ENCODE assay signal across 2 cellular contexts in the genomic region with DNA sequence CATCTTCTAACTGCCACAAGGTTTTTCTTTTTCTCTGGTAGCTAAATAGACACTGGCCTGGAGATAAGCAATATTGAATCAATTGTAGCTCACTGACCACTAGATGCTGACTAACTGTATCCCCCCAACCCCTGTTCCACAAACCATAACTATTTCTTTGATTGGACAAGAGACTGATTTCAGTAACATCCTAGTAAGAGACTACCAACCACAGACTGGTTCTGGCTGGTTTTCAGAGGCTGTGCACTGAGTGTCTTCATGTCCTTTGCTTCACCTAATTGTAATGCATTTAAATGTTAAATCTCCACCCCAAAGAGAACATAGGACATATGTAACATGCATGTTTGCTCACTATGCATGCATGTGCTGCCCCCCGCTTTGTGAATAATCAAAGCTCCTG.
TF ChIP-seq lines count a peak whose summit lies in the region.

No MANE protein-coding gene starts in this region.

TF ChIP-seq in H1, 55 proteins besides CTCF, POLR2A, EP300 and RAD21:
- TF ChIP-seq, protein P1, sequence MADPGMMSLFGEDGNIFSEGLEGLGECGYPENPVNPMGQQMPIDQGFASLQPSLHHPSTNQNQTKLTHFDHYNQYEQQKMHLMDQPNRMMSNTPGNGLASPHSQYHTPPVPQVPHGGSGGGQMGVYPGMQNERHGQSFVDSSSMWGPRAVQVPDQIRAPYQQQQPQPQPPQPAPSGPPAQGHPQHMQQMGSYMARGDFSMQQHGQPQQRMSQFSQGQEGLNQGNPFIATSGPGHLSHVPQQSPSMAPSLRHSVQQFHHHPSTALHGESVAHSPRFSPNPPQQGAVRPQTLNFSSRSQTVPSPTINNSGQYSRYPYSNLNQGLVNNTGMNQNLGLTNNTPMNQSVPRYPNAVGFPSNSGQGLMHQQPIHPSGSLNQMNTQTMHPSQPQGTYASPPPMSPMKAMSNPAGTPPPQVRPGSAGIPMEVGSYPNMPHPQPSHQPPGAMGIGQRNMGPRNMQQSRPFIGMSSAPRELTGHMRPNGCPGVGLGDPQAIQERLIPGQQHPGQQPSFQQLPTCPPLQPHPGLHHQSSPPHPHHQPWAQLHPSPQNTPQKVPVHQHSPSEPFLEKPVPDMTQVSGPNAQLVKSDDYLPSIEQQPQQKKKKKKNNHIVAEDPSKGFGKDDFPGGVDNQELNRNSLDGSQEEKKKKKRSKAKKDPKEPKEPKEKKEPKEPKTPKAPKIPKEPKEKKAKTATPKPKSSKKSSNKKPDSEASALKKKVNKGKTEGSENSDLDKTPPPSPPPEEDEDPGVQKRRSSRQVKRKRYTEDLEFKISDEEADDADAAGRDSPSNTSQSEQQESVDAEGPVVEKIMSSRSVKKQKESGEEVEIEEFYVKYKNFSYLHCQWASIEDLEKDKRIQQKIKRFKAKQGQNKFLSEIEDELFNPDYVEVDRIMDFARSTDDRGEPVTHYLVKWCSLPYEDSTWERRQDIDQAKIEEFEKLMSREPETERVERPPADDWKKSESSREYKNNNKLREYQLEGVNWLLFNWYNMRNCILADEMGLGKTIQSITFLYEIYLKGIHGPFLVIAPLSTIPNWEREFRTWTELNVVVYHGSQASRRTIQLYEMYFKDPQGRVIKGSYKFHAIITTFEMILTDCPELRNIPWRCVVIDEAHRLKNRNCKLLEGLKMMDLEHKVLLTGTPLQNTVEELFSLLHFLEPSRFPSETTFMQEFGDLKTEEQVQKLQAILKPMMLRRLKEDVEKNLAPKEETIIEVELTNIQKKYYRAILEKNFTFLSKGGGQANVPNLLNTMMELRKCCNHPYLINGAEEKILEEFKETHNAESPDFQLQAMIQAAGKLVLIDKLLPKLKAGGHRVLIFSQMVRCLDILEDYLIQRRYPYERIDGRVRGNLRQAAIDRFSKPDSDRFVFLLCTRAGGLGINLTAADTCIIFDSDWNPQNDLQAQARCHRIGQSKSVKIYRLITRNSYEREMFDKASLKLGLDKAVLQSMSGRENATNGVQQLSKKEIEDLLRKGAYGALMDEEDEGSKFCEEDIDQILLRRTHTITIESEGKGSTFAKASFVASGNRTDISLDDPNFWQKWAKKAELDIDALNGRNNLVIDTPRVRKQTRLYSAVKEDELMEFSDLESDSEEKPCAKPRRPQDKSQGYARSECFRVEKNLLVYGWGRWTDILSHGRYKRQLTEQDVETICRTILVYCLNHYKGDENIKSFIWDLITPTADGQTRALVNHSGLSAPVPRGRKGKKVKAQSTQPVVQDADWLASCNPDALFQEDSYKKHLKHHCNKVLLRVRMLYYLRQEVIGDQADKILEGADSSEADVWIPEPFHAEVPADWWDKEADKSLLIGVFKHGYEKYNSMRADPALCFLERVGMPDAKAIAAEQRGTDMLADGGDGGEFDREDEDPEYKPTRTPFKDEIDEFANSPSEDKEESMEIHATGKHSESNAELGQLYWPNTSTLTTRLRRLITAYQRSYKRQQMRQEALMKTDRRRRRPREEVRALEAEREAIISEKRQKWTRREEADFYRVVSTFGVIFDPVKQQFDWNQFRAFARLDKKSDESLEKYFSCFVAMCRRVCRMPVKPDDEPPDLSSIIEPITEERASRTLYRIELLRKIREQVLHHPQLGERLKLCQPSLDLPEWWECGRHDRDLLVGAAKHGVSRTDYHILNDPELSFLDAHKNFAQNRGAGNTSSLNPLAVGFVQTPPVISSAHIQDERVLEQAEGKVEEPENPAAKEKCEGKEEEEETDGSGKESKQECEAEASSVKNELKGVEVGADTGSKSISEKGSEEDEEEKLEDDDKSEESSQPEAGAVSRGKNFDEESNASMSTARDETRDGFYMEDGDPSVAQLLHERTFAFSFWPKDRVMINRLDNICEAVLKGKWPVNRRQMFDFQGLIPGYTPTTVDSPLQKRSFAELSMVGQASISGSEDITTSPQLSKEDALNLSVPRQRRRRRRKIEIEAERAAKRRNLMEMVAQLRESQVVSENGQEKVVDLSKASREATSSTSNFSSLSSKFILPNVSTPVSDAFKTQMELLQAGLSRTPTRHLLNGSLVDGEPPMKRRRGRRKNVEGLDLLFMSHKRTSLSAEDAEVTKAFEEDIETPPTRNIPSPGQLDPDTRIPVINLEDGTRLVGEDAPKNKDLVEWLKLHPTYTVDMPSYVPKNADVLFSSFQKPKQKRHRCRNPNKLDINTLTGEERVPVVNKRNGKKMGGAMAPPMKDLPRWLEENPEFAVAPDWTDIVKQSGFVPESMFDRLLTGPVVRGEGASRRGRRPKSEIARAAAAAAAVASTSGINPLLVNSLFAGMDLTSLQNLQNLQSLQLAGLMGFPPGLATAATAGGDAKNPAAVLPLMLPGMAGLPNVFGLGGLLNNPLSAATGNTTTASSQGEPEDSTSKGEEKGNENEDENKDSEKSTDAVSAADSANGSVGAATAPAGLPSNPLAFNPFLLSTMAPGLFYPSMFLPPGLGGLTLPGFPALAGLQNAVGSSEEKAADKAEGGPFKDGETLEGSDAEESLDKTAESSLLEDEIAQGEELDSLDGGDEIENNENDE (IDR thresholded peaks at IDR 0.05; ENCODE audit: insufficient replicate concordance, low read length), result no peak
- TF ChIP-seq CEBPB (IDR thresholded peaks at IDR 0.05; ENCODE audit: low read depth, low read length) (no peak), CTBP2 (IDR thresholded peaks at IDR 0.05; ENCODE audit: borderline replicate concordance, insufficient read depth, insufficient read length, low read length) (no peak)
TF ChIP-seq in H1: peak in this region for 0.

TF ChIP-seq in WTC11, 78 proteins besides CTCF, POLR2A, EP300 and RAD21:
- TF ChIP-seq, protein P2, sequence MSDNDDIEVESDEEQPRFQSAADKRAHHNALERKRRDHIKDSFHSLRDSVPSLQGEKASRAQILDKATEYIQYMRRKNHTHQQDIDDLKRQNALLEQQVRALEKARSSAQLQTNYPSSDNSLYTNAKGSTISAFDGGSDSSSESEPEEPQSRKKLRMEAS (CRISPR knock-in tag; IDR thresholded peaks at IDR 0.05), result no peak
- TF ChIP-seq, protein P3, sequence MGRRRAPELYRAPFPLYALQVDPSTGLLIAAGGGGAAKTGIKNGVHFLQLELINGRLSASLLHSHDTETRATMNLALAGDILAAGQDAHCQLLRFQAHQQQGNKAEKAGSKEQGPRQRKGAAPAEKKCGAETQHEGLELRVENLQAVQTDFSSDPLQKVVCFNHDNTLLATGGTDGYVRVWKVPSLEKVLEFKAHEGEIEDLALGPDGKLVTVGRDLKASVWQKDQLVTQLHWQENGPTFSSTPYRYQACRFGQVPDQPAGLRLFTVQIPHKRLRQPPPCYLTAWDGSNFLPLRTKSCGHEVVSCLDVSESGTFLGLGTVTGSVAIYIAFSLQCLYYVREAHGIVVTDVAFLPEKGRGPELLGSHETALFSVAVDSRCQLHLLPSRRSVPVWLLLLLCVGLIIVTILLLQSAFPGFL (CRISPR knock-in tag; IDR thresholded peaks at IDR 0.05; ENCODE audit: borderline replicate concordance), result no peak
- no peak for TF ChIP-seq ATF1 (CRISPR knock-in tag; IDR thresholded peaks at IDR 0.05)
- TF ChIP-seq, protein P4, sequence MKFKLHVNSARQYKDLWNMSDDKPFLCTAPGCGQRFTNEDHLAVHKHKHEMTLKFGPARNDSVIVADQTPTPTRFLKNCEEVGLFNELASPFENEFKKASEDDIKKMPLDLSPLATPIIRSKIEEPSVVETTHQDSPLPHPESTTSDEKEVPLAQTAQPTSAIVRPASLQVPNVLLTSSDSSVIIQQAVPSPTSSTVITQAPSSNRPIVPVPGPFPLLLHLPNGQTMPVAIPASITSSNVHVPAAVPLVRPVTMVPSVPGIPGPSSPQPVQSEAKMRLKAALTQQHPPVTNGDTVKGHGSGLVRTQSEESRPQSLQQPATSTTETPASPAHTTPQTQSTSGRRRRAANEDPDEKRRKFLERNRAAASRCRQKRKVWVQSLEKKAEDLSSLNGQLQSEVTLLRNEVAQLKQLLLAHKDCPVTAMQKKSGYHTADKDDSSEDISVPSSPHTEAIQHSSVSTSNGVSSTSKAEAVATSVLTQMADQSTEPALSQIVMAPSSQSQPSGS (CRISPR knock-in tag; IDR thresholded peaks at IDR 0.05; ENCODE audit: borderline replicate concordance, low read depth), result no peak
- TF ChIP-seq, protein P5, sequence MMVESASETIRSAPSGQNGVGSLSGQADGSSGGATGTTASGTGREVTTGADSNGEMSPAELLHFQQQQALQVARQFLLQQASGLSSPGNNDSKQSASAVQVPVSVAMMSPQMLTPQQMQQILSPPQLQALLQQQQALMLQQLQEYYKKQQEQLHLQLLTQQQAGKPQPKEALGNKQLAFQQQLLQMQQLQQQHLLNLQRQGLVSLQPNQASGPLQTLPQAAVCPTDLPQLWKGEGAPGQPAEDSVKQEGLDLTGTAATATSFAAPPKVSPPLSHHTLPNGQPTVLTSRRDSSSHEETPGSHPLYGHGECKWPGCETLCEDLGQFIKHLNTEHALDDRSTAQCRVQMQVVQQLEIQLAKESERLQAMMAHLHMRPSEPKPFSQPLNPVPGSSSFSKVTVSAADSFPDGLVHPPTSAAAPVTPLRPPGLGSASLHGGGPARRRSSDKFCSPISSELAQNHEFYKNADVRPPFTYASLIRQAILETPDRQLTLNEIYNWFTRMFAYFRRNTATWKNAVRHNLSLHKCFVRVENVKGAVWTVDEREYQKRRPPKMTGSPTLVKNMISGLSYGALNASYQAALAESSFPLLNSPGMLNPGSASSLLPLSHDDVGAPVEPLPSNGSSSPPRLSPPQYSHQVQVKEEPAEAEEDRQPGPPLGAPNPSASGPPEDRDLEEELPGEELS (CRISPR knock-in tag; IDR thresholded peaks at IDR 0.05), result no peak
- TF ChIP-seq, protein P6, sequence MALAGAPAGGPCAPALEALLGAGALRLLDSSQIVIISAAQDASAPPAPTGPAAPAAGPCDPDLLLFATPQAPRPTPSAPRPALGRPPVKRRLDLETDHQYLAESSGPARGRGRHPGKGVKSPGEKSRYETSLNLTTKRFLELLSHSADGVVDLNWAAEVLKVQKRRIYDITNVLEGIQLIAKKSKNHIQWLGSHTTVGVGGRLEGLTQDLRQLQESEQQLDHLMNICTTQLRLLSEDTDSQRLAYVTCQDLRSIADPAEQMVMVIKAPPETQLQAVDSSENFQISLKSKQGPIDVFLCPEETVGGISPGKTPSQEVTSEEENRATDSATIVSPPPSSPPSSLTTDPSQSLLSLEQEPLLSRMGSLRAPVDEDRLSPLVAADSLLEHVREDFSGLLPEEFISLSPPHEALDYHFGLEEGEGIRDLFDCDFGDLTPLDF (CRISPR knock-in tag; IDR thresholded peaks at IDR 0.05), result no peak
- TF ChIP-seq, protein P7, sequence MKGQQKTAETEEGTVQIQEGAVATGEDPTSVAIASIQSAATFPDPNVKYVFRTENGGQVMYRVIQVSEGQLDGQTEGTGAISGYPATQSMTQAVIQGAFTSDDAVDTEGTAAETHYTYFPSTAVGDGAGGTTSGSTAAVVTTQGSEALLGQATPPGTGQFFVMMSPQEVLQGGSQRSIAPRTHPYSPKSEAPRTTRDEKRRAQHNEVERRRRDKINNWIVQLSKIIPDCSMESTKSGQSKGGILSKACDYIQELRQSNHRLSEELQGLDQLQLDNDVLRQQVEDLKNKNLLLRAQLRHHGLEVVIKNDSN (CRISPR knock-in tag; IDR thresholded peaks at IDR 0.05), result no peak
- no peak for TF ChIP-seq OVOL2 (CRISPR knock-in tag; IDR thresholded peaks at IDR 0.05; ENCODE audit: borderline replicate concordance)
- TF ChIP-seq, protein P8, sequence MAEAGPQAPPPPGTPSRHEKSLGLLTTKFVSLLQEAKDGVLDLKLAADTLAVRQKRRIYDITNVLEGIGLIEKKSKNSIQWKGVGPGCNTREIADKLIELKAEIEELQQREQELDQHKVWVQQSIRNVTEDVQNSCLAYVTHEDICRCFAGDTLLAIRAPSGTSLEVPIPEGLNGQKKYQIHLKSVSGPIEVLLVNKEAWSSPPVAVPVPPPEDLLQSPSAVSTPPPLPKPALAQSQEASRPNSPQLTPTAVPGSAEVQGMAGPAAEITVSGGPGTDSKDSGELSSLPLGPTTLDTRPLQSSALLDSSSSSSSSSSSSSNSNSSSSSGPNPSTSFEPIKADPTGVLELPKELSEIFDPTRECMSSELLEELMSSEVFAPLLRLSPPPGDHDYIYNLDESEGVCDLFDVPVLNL (CRISPR knock-in tag; IDR thresholded peaks at IDR 0.05; ENCODE audit: borderline replicate concordance, low read depth), result no peak
- no peak for TF ChIP-seq NR2C2 (CRISPR knock-in tag; IDR thresholded peaks at IDR 0.05)
- no peak for TF ChIP-seq TCF7 (CRISPR knock-in tag; IDR thresholded peaks at IDR 0.05; ENCODE audit: low read depth)
- TF ChIP-seq, protein P9, sequence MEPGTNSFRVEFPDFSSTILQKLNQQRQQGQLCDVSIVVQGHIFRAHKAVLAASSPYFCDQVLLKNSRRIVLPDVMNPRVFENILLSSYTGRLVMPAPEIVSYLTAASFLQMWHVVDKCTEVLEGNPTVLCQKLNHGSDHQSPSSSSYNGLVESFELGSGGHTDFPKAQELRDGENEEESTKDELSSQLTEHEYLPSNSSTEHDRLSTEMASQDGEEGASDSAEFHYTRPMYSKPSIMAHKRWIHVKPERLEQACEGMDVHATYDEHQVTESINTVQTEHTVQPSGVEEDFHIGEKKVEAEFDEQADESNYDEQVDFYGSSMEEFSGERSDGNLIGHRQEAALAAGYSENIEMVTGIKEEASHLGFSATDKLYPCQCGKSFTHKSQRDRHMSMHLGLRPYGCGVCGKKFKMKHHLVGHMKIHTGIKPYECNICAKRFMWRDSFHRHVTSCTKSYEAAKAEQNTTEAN (CRISPR knock-in tag; IDR thresholded peaks at IDR 0.05), result no peak
